In the genomic region with DNA sequence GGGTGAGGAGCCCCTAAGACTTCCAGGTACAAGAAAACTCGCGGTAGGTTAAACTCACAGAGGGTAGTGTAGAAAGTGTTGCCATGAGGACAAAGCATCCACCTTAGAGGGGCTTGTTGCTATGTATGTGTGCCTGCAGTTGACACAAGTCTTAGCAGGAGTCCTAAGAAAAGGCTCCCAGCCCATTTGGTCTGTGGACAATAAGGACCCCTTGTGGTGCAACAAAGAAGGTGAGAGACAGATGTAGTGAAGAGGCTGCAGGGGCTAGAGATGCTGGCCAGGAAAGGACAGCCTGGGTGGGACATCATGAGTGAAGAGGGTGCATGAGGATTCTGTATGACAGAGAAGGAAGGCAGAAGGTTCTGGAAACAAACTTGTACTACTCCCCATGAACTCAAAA, we compare ENCODE assay signal across 7 cellular contexts. TPM values are rescaled to one million over a fixed set of nuclear protein-coding genes. Genes with fewer than 3 reads are reported as not detected.
A peak's percentile ranks its signal among the peaks of the same experiment; 100 is the strongest.
DNase-seq lines count a peak whose midpoint lies in the region; TF ChIP-seq lines count a peak whose summit lies in the region.

No MANE protein-coding gene starts in this region.

- H2AFZ ChIP-seq in PC-9 (no peak overlapping the region), mammary epithelial cell (ENCODE audit: low read depth, low read length) (no peak overlapping the region)

- H3K27ac ChIP-seq in PC-9: no peak overlapping the region
- H3K27ac ChIP-seq in mammary epithelial cell (ENCODE audit: insufficient read depth, low read depth, low read length): no peak overlapping the region
- H3K27ac ChIP-seq in coronary artery: no peak overlapping the region

- H3K9me2 ChIP-seq in PC-9 (ENCODE audit: insufficient read depth): no peaks in the 10 kb centered on the region

- CTCF ChIA-PET in PC-9 (lab: Charles Lee) (interaction anchor here (0.6 to 1.6 kb wide), 4 partner anchors 57 to 165 kb away, joined by 3 to 10 read pairs (median 4); partner anchors contain the start of gene IL20), mammary epithelial cell (lab: Charles Lee; ENCODE audit: low non-redundant PET) (interaction anchor here (0.5 to 2.1 kb wide), 3 partner anchors 104 to 221 kb away, joined by 3 to 16 read pairs (median 16); no protein-coding TSS in a partner anchor)

- no peaks in the 10 kb centered on the region for H3K79me2 ChIP-seq in PC-9 (ENCODE audit: low read depth)
- no peaks in the 10 kb centered on the region for H3K79me2 ChIP-seq in mammary epithelial cell (ENCODE audit: insufficient read depth, low read length)

- peak; percentile 37; the same call in 1 of the 2 replicates for TF ChIP-seq CTCF in PC-9 (conservative IDR thresholded peaks at IDR 0.05)
- TF ChIP-seq CTCF in mammary epithelial cell (conservative IDR thresholded peaks at IDR 0.05 in 1 of 2, IDR thresholded peaks at IDR 0.05 in 1 of 2; ENCODE audit: extremely low read depth in 1 of 2, insufficient read depth in 1 of 2, low read depth in 1 of 2, low read length in 2 of 2): peak; percentile 15 to 52
- TF ChIP-seq CTCF in coronary artery (IDR thresholded peaks at IDR 0.05): no peak

- no peak overlapping the region for H3K4me3 ChIP-seq in PC-9
- H3K4me3 ChIP-seq in mammary epithelial cell (replicated peaks in 1 of 3; ENCODE audit: insufficient read depth in 1 of 3, low read depth in 2 of 3, low read length in 3 of 3): no peak overlapping the region
- no peak overlapping the region for H3K4me3 ChIP-seq in coronary artery

- H3K9ac ChIP-seq in mammary epithelial cell (ENCODE audit: insufficient read depth, low read length): no peak overlapping the region

- H3F3A ChIP-seq in PC-9 (ENCODE audit: insufficient read depth, low read depth): 0 out of 2 replicates have a peak, but pooled peaks cover 4% of the 10 kb centered on the region

- 100% methylated on average over 2 of the region's 2 CpGs for WGBS in mammary epithelial cell (ENCODE audit: low coverage, missing lambda C conversion rate)

- peaks cover 8% of the 10 kb centered on the region for H3K9me3 ChIP-seq in PC-9 (ENCODE audit: insufficient read depth, low read depth)
- H3K9me3 ChIP-seq in mammary epithelial cell (replicated peaks; ENCODE audit: insufficient read depth, low read length): no peaks in the 10 kb centered on the region

- in situ Hi-C loops in mammary epithelial cell (cut with MboI; ENCODE audit: low sequenced_read_pairs in 2 of 2): loop anchor here (5.0 to 10.0 kb wide), 2 partner anchors 104 to 166 kb away; partner anchors contain the start of gene FCAMR (in 1 of the 2)

- no TSS peak for BruUV-seq in PC-9 (replicated peaks; lab: Mats Ljungman, UMichigan)
- BruUV-seq in mammary epithelial cell (replicated peaks; lab: Mats Ljungman, UMichigan): no TSS peak

- no peaks in the 10 kb centered on the region for H4K20me1 ChIP-seq in PC-9 (ENCODE audit: insufficient read depth)
- no peaks in the 10 kb centered on the region for H4K20me1 ChIP-seq in mammary epithelial cell (ENCODE audit: insufficient read depth, low read length)

- no peak overlapping the region for H3K4me2 ChIP-seq in PC-9
- no peak overlapping the region for H3K4me2 ChIP-seq in mammary epithelial cell (ENCODE audit: insufficient read depth, low read depth, low read length)

- intact Hi-C loops in PC-9 (cut with micrococcal nuclease; ENCODE audit: unreplicated experiment): loop anchor here (5.0 kb wide), 3 partner anchors 104 to 174 kb away; partner anchors contain the start of gene DYRK3
- intact Hi-C loops in mammary epithelial cell (cut with micrococcal nuclease): loop anchor here (1.0 to 2.0 kb wide), 8 partner anchors 40 to 318 kb away; partner anchors contain the start of gene DYRK3

- no peaks in the 10 kb centered on the region for H3K4me1 ChIP-seq in PC-9 (replicated peaks; ENCODE audit: insufficient read depth)
- H3K4me1 ChIP-seq in mammary epithelial cell (ENCODE audit: insufficient read depth, low read length): peaks cover 7% of the 10 kb centered on the region

- H3K27me3 ChIP-seq in PC-9 (ENCODE audit: insufficient read depth, low read depth): 0 out of 2 replicates have a peak, but pooled peaks cover 5% of the 10 kb centered on the region
- H3K27me3 ChIP-seq in mammary epithelial cell (ENCODE audit: insufficient read depth, low read length): no peaks in the 10 kb centered on the region

- H3K36me3 ChIP-seq in PC-9 (ENCODE audit: low read depth): no peaks in the 10 kb centered on the region
- no peaks in the 10 kb centered on the region for H3K36me3 ChIP-seq in mammary epithelial cell (ENCODE audit: insufficient read depth, low read length)

- dilution Hi-C loops in mammary epithelial cell (cut with HindIII; ENCODE audit: low sequenced_read_pairs): no loop called here

- POLR2A ChIA-PET in PC-9 (lab: Charles Lee; ENCODE audit: unreplicated experiment): no interaction called here

- DNase-seq in GDM1 (lab: John Stamatoyannopoulos, UW) (peak; percentile 53), HCEC 1CT (peak; percentile 44), PC-9 (no peak), mammary epithelial cell (no peak), myocyte (ENCODE audit: low read depth) (peak; percentile 65), coronary artery (ENCODE audit: low spot score) (no peak)
- no peak for DNase-seq in stimulated activated CD4-positive, alpha-beta T cell treated with anti-CD3 and anti-CD28 coated beads, Interleukin-4, amount 100 ng/mL, for 1 hour

RNA-seq across cellular contexts. Expression of gene IL10, which starts 36.3 kb away (rescaled TPM):
- not detected in 2 replicates for total RNA-seq in PC-9 (2021)
- not detected for total RNA-seq in mammary epithelial cell
- polyA plus RNA-seq in mammary epithelial cell: not detected
- polyA minus RNA-seq in mammary epithelial cell: not detected
- not detected in 2 replicates for total RNA-seq in myocyte
- not detected for polyA plus RNA-seq in myocyte (2012)

RNA-seq across cellular contexts. Expression of gene IL19, which starts 38.0 kb away (rescaled TPM):
- total RNA-seq in PC-9 (2021) (not detected in 2 replicates), mammary epithelial cell (not detected), myocyte (not detected in 2 replicates)
- polyA plus RNA-seq in mammary epithelial cell: not detected
- polyA minus RNA-seq in mammary epithelial cell: not detected
- 0.10 TPM for polyA plus RNA-seq in myocyte (2012)

RNA-seq across cellular contexts. Expression of gene IL20, which starts 56.8 kb away (rescaled TPM):
- total RNA-seq in PC-9 (2021) (not detected in 2 replicates), mammary epithelial cell (not detected), myocyte (not detected in 2 replicates)
- 0.10 TPM for polyA plus RNA-seq in mammary epithelial cell
- polyA minus RNA-seq in mammary epithelial cell: not detected
- not detected for polyA plus RNA-seq in myocyte (2012)

Comparison
In these comparisons a context has a peak if more than half of its experiments do, and no peak if none do; other contexts are left out.
1. DNase-seq: peak in GDM1 (single experiment), HCEC 1CT (single experiment) and myocyte (single experiment); none in PC-9 (0 of 2), mammary epithelial cell (single experiment), coronary artery (single experiment) and stimulated activated CD4-positive, alpha-beta T cell treated with anti-CD3 and anti-CD28 coated beads, Interleukin-4, amount 100 ng/mL, for 1 hour (single experiment).